14 cellular contexts compared by ENCODE assay signal in the genomic region with DNA sequence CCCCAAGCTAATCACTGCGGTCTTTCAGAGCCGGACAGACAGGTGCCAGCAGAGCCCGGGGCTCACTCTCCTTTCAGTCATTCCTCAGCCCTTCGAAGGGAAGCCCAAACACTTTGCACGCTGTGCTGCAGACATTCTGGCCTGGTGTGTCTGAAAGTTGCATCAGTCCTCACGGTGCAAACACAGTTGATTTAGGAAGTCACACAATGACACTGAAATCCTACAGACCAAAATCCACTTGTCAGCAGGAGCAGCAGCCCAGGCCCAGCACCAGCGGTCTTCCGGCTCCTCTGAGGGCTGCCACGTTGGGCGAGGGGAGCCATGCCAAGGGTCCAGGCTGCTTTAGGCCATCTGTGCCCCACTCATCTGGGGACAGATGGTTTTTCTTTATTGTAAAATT.
DNase-seq lines count a peak whose midpoint lies in the region; ATAC-seq, FAIRE-seq and TF ChIP-seq lines count a peak whose summit lies in the region.
"Had no signal": no experiment of that assay in that cellular context is flagged by ENCODE, and none has a peak within 500 bp of the region (broad histone marks: within the 10 kb centered on the region; RNA-seq: fewer than 3 reads in every experiment).

No MANE protein-coding gene starts in this region.

- no peak overlapping the region for H3K4me3 ChIP-seq in keratinocyte (ENCODE audit: control insufficient read depth in 2 of 3, extremely low read depth in 1 of 3, insufficient read depth in 2 of 3, low read depth in 1 of 3, low read length in 3 of 3)
- H3K4me3 ChIP-seq in tibial artery, result no peak overlapping the region

- H3K9me1 ChIP-seq in keratinocyte (ENCODE audit: control insufficient read depth, extremely low read depth, insufficient read depth, low read length), result peaks cover 13% of the 10 kb centered on the region

- no peaks in the 10 kb centered on the region for H3K27me3 Mint-ChIP-seq in activated naive CD4-positive, alpha-beta T cell treated with anti-CD3 and anti-CD28 coated beads for 36 hours (ENCODE audit: low read depth)

- no peak overlapping the region for H3K4me2 ChIP-seq in keratinocyte (ENCODE audit: control insufficient read depth, extremely low read depth, insufficient read depth, low read depth, low read length)

- no peaks in the 10 kb centered on the region for H3K9me3 Mint-ChIP-seq in activated naive CD4-positive, alpha-beta T cell treated with anti-CD3 and anti-CD28 coated beads for 36 hours

- peaks cover 65% of the 10 kb centered on the region for H3K4me1 Mint-ChIP-seq in activated naive CD4-positive, alpha-beta T cell treated with anti-CD3 and anti-CD28 coated beads for 36 hours (ENCODE audit: low read depth)

- H3K9ac ChIP-seq in keratinocyte (ENCODE audit: control insufficient read depth, extremely low read depth, insufficient read depth, low read length), result peak overlapping the region; percentile 44

- intact Hi-C loops in activated naive CD4-positive, alpha-beta T cell treated with anti-CD3 and anti-CD28 coated beads for 36 hours (cut with micrococcal nuclease), result loop anchor here (10.0 kb wide), 2 partner anchors 403 to 957 kb away; no protein-coding TSS in a partner anchor
- intact Hi-C loops in tibial artery (cut with DNase I; ENCODE audit: low total_unique reads), result loop anchor here (10.0 kb wide), 2 partner anchors 47 to 233 kb away; no protein-coding TSS in a partner anchor

- CTCF ChIA-PET in activated naive CD4-positive, alpha-beta T cell treated with anti-CD3 and anti-CD28 coated beads for 36 hours (lab: Charles Lee), result interaction anchor here (0.6 to 4.1 kb wide), 2 partner anchors 226 to 231 kb away, joined by 3 to 40 read pairs; no protein-coding TSS in a partner anchor

- TF ChIP-seq CTCF in keratinocyte (optimal IDR thresholded peaks at IDR 0.05 in 1 of 3, IDR thresholded peaks at IDR 0.05 in 1 of 3, conservative IDR thresholded peaks at IDR 0.05 in 1 of 3; ENCODE audit: extremely low read depth in 1 of 3, insufficient read depth in 2 of 3, low read length in 3 of 3) (no peak), tibial artery (IDR thresholded peaks at IDR 0.05) (no peak)

- dilution Hi-C loops in keratinocyte (cut with MboI; ENCODE audit: extremely low pct_ligation_motif_present, low sequenced_read_pairs), result no loop called here

- H3K4me3 Mint-ChIP-seq in activated naive CD4-positive, alpha-beta T cell treated with anti-CD3 and anti-CD28 coated beads for 36 hours, result no peak overlapping the region

- peak overlapping the region; percentile 46 for H3K27ac Mint-ChIP-seq in activated naive CD4-positive, alpha-beta T cell treated with anti-CD3 and anti-CD28 coated beads for 36 hours

- peaks cover 28 to 42% of the 10 kb centered on the region in 2 experiments for H3K36me3 ChIP-seq in keratinocyte (ENCODE audit: control insufficient read depth in 2 of 2, extremely low read depth in 1 of 2, insufficient read depth in 2 of 2, low read length in 2 of 2)
- H3K36me3 ChIP-seq in tibial artery, result peaks cover 36 to 39% (median 39%) of the 10 kb centered on the region in 3 donors

- H2AFZ ChIP-seq in keratinocyte (ENCODE audit: control insufficient read depth, low read length), result no peak overlapping the region

- ATAC-seq in GM21737 (IDR thresholded peaks at IDR 0.05; ENCODE audit: unreplicated experiment) (no peak), HG03097 (IDR thresholded peaks at IDR 0.05; ENCODE audit: low FRiP score, unreplicated experiment) (no peak)

- H3K27me3 ChIP-seq in keratinocyte (ENCODE audit: control insufficient read depth, extremely low read depth, insufficient read depth, low read length) (no peaks in the 10 kb centered on the region), tibial artery (no peaks in the 10 kb centered on the region)
- H3K27me3 ChIP-seq: BE2C had no signal

- peaks cover 11% of the 10 kb centered on the region for H3K79me2 ChIP-seq in keratinocyte (ENCODE audit: control insufficient read depth, insufficient read depth, low read length)

- peaks cover 42% of the 10 kb centered on the region for H3K36me3 Mint-ChIP-seq in activated naive CD4-positive, alpha-beta T cell treated with anti-CD3 and anti-CD28 coated beads for 36 hours (ENCODE audit: low read depth)

- H3K9me3 ChIP-seq in keratinocyte (ENCODE audit: control insufficient read depth, low read depth, low read length), result no peaks in the 10 kb centered on the region
- no peaks in the 10 kb centered on the region for H3K9me3 ChIP-seq in tibial artery
- H3K9me3 ChIP-seq: BE2C had no signal

- H3K27ac ChIP-seq in keratinocyte (ENCODE audit: control insufficient read depth, insufficient read depth, low read length) (no peak overlapping the region), tibial artery (peak overlapping the region; percentile 88 to 93)

- H3K4me1 ChIP-seq in keratinocyte (ENCODE audit: control insufficient read depth, extremely low read depth, insufficient read depth, low read length), result peaks cover 34% of the 10 kb centered on the region
- H3K4me1 ChIP-seq in tibial artery, result peaks cover 5 to 57% (median 49%) of the 10 kb centered on the region in 4 donors

- FAIRE-seq in keratinocyte (lab: Jason Lieb, UNC), result no peak
- FAIRE-seq: bronchial epithelial cell, frontal cortex had no signal

- no peak for DNase-seq in activated naive CD4-positive, alpha-beta T cell treated with anti-CD3 and anti-CD28 coated beads for 36 hours
- DNase-seq in activated naive CD4-positive, alpha-beta T cell (lab: John Stamatoyannopoulos, UW), result no peak
- DNase-seq in activated CD8-positive, alpha-beta memory T cell treated with anti-CD3 and anti-CD28 coated beads, Interleukin-2, amount 50 U/mL, for 48 hours, result peak; percentile 43
- DNase-seq in keratinocyte (ENCODE audit: low read depth, low spot score), result no peak
- DNase-seq in tibial artery, result peak in 1 of 2 donors; percentile 67
- no peak for DNase-seq in NCI-H2081 (lab: John Stamatoyannopoulos, UW)
- DNase-seq: BE2C, KG1, mesendoderm, NCI-H446 treated with DMSO at 0.1 percent for 48 hours had no signal

- H4K20me1 ChIP-seq in keratinocyte (ENCODE audit: control insufficient read depth, extremely low read depth, insufficient read depth, low read length), result peaks cover 17% of the 10 kb centered on the region
